Comparison of ENCODE assay signal across 8 cellular contexts in the genomic region with DNA sequence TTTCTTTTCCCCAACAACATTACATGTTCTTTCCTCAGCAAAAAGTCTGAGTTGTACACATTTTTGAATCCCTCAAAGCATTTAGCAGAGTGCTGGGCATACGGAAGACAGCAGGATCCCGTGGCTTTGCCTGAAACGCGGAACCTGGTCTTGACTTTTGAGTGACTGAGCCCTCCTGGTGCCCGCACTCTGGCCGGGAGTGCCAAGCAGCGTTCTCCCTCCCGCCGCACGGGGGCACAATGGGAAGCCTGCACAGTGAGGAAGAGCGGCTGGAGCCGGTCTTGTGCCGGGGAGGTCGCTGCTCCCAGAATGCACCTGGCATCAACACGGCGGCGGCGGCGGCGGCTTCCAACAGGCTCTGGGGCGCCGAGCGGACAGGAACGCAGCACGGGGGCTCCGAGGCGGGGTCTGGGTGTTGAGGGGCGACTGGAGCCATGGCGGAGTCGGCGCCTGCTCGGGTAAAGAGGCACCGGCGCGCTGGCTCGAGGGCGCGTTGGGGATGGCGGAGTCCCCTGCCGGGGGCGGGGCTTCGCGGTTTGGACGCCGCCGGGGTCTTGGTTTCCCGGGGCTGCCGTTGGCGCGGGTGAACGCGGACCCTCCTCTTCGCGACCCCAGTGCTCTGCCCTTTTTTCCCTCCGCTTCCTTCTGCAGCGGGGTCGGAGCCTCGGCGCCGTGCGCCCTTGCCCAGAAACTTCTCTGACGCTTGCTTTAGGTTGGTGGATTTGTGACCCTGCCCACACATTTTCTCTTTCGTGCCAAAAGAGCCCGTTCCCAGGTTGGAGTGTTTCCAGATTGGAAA. TPM values are rescaled to one million over a fixed set of nuclear protein-coding genes. Genes with fewer than 3 reads are reported as not detected.
DNase-seq lines count a peak whose midpoint lies in the region; ATAC-seq and TF ChIP-seq lines count a peak whose summit lies in the region.

TSS of gene ZNF212 (plus strand) at position 307 of the 799 bp plus-strand sequence. CDS start at position 435, 128 bp downstream.

- intact Hi-C loops in CD4-positive, alpha-beta T cell (cut with DNase I, micrococcal nuclease), result loop anchor here (1.0 to 10.0 kb wide), 9 partner anchors 20 to 221 kb away; partner anchors contain the start of genes PDIA4 (in 1 of the 2), ZNF282 (in 1 of the 2), ZNF398 (in 1 of the 2) and ZNF425 (in 1 of the 2)
- intact Hi-C loops in dorsolateral prefrontal cortex (cut with DNase I), result loop anchor here in 1 of 2 donors (1.0 to 5.0 kb wide), 4 partner anchors 21 to 258 kb away; partner anchors contain the start of genes ZNF282, ZNF398 and ZNF746
- intact Hi-C loops in lower lobe of right lung (cut with DNase I), result no loop called here

- H3K4me1 Mint-ChIP-seq in CD4-positive, alpha-beta T cell (ENCODE audit: low read depth), result peaks cover 27% of the 10 kb centered on the region

- peak; percentile 86 for TF ChIP-seq CTCF in CD4-positive, alpha-beta T cell (IDR thresholded peaks at IDR 0.05)
- peak; percentile 81 to 99 (median 94) for TF ChIP-seq CTCF in dorsolateral prefrontal cortex (IDR thresholded peaks at IDR 0.05 in 54 of 56, conservative IDR thresholded peaks at IDR 0.05 in 2 of 56; ENCODE audit: low read depth in 1 of 56, partially characterized antibody in 56 of 56)
- TF ChIP-seq CTCF in lower lobe of right lung (IDR thresholded peaks at IDR 0.05), result peak; percentile 89

- peak; percentile 100 for ATAC-seq in CD4-positive, alpha-beta T cell (ENCODE audit: poor library complexity)
- peak; percentile 100 for ATAC-seq in GM19397 (IDR thresholded peaks at IDR 0.05; ENCODE audit: unreplicated experiment)
- peak; percentile 99 for ATAC-seq in HG03565 (IDR thresholded peaks at IDR 0.05; ENCODE audit: unreplicated experiment)
- ATAC-seq in lower lobe of right lung, result peak; percentile 100

- H3K27me3 ChIP-seq in CD4-positive, alpha-beta T cell (ENCODE audit: control insufficient read depth, insufficient read depth, low read length), result no peaks in the 10 kb centered on the region
- H3K27me3 ChIP-seq in dorsolateral prefrontal cortex (no peaks in the 10 kb centered on the region), lower lobe of right lung (ENCODE audit: low read depth) (no peaks in the 10 kb centered on the region)

- peak; percentile 78 to 89 (median 83) for DNase-seq in CD4-positive, alpha-beta T cell
- DNase-seq in NCI-H774 (lab: John Stamatoyannopoulos, UW) (peak; percentile 84), dorsolateral prefrontal cortex (peak; percentile 81 to 93 (median 90)), lower lobe of right lung (peak; percentile 94)
- DNase-seq in activated CD4-positive, alpha-beta T cell treated with anti-CD3 and anti-CD28 coated beads, Interleukin-2, amount 50 U/mL, for 4 hours, result peak; percentile 84 to 85
- DNase-seq in stimulated activated CD4-positive, alpha-beta T cell treated with anti-CD3 and anti-CD28 coated beads, TNF-alpha, amount 100 ng/mL, for 24 hours (ENCODE audit: low read depth in 3 of 3), result peak; percentile 82 to 90 (median 82)

- H3K9me3 ChIP-seq in CD4-positive, alpha-beta T cell (ENCODE audit: control insufficient read depth, low read length), result no peaks in the 10 kb centered on the region
- H3K9me3 ChIP-seq in lower lobe of right lung, result no peaks in the 10 kb centered on the region

- H3K27me3 Mint-ChIP-seq in CD4-positive, alpha-beta T cell, result peaks cover 10% of the 10 kb centered on the region

- peak within 1 kb of the TSS; percentile 93 for H3K4me3 Mint-ChIP-seq in CD4-positive, alpha-beta T cell

- CTCF ChIA-PET in CD4-positive, alpha-beta T cell (lab: Charles Lee), result interaction anchor here (1.1 to 1.7 kb wide), 3 partner anchors 23 to 385 kb away, joined by 3 to 5 read pairs (median 5); partner anchors contain the start of genes ZNF398 and ZNF783

- H3K27ac Mint-ChIP-seq in CD4-positive, alpha-beta T cell, result peak within 1 kb of the TSS; percentile 81

- H3K27ac ChIP-seq in CD4-positive, alpha-beta T cell (ENCODE audit: low read depth, low read length), result peak within 1 kb of the TSS; percentile 72
- H3K27ac ChIP-seq in dorsolateral prefrontal cortex, result peak within 1 kb of the TSS in 51 of 59 donors; percentile 12 to 92 (median 66)
- H3K27ac ChIP-seq in lower lobe of right lung, result peak within 1 kb of the TSS; percentile 67

- POLR2A ChIA-PET in CD4-positive, alpha-beta T cell (lab: Charles Lee), result interaction anchor here (1.0 to 2.8 kb wide), 4 partner anchors 22 to 183 kb away, joined by 3 to 12 read pairs (median 4); partner anchors contain the start of gene ZNF783

- H3K36me3 Mint-ChIP-seq in CD4-positive, alpha-beta T cell (ENCODE audit: low read depth), result peaks cover 18% of the 10 kb centered on the region

- H3K4me3 ChIP-seq in dorsolateral prefrontal cortex (peak within 1 kb of the TSS; percentile 57 to 100 (median 95)), lower lobe of right lung (peak within 1 kb of the TSS; percentile 100)

- H3K4me1 ChIP-seq in lower lobe of right lung, result peaks cover 21% of the 10 kb centered on the region

- H3K9me3 Mint-ChIP-seq in CD4-positive, alpha-beta T cell, result no peaks in the 10 kb centered on the region

- H3K36me3 ChIP-seq in lower lobe of right lung, result no peaks in the 10 kb centered on the region

RNA-seq across cellular contexts. Expression of gene ZNF212, which starts in this region (rescaled TPM):
- total RNA-seq in CD4-positive, alpha-beta T cell, result 10 to 100 TPM; 12.1 to 13.2 TPM
- total RNA-seq in dorsolateral prefrontal cortex, result 10 to 100 TPM in 83 of 120 experiments, 1 to 10 TPM in 37; 7.7 to 14.7 (median 10.7) TPM
- 10.5 TPM for total RNA-seq in lower lobe of right lung

Comparison
In these comparisons a context has a peak if more than half of its experiments do, and no peak if none do; other contexts are left out.
1. Peak in every context shown above with its lines: DNase-seq, ATAC-seq, H3K4me3 ChIP-seq and H3K27ac ChIP-seq.